Comparison of ENCODE assay signal across 3 cellular contexts in the genomic region with DNA sequence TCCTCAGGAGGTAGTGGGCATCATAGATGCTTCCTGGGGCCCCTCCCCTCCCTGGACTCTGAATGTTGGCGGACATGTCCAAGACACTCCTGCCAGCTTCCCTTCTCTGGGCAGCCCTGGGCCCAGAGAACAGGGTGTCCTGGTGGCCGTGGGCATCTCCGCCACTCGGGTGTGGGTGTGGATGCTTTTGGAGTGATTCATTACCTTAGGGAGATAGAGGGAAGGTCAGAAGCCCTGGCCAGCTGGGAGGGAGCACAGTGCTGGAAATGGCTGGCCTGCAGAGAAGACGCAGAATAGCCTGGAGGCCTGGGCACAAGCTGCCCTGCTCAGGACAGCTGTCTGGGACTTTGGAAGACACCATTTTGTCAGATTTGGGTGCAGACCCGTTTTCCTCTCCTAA. TPM values are rescaled to one million over a fixed set of nuclear protein-coding genes. Genes with fewer than 3 reads are reported as not detected.
"Had no signal": no experiment of that assay in that cellular context is flagged by ENCODE, and none has a peak within 500 bp of the region (broad histone marks: within the 10 kb centered on the region; RNA-seq: fewer than 3 reads in every experiment).

No MANE protein-coding gene starts in this region.

RNA-seq across cellular contexts. Expression of gene SAXO2, which starts 37.7 kb away (rescaled TPM):
- total RNA-seq: activated CD8-positive, alpha-beta memory T cell treated with anti-CD3 and anti-CD28 coated beads, Interleukin-2, amount 10 ng/mL, durations not matched to agents 7 days and 5 days; activated T-helper 17 cell treated with anti-CD3 and anti-CD28 coated beads, Interleukin-2, amount 50 U/mL, for 72 hours; glomerular endothelial cell had no signal
